Comparison of ENCODE assay signal across 1 cellular context in genomic region chr7:127609297-127609696, GRCh38.
TF ChIP-seq lines count a peak whose summit lies in the region.

No MANE protein-coding gene starts in this region.

TF ChIP-seq in HepG2, 621 proteins besides CTCF, POLR2A, EP300 and RAD21:
- TF ChIP-seq ZKSCAN8 (CRISPR knock-in tag; IDR thresholded peaks at IDR 0.05; ENCODE audit: borderline replicate concordance) (no peak), ZBTB20 (CRISPR knock-in tag; IDR thresholded peaks at IDR 0.05; ENCODE audit: borderline replicate concordance, low read depth) (no peak), ELF1 (CRISPR knock-in tag; IDR thresholded peaks at IDR 0.05) (peak; percentile 48; the same call in 1 of the 2 replicates)
- TF ChIP-seq, protein P1, sequence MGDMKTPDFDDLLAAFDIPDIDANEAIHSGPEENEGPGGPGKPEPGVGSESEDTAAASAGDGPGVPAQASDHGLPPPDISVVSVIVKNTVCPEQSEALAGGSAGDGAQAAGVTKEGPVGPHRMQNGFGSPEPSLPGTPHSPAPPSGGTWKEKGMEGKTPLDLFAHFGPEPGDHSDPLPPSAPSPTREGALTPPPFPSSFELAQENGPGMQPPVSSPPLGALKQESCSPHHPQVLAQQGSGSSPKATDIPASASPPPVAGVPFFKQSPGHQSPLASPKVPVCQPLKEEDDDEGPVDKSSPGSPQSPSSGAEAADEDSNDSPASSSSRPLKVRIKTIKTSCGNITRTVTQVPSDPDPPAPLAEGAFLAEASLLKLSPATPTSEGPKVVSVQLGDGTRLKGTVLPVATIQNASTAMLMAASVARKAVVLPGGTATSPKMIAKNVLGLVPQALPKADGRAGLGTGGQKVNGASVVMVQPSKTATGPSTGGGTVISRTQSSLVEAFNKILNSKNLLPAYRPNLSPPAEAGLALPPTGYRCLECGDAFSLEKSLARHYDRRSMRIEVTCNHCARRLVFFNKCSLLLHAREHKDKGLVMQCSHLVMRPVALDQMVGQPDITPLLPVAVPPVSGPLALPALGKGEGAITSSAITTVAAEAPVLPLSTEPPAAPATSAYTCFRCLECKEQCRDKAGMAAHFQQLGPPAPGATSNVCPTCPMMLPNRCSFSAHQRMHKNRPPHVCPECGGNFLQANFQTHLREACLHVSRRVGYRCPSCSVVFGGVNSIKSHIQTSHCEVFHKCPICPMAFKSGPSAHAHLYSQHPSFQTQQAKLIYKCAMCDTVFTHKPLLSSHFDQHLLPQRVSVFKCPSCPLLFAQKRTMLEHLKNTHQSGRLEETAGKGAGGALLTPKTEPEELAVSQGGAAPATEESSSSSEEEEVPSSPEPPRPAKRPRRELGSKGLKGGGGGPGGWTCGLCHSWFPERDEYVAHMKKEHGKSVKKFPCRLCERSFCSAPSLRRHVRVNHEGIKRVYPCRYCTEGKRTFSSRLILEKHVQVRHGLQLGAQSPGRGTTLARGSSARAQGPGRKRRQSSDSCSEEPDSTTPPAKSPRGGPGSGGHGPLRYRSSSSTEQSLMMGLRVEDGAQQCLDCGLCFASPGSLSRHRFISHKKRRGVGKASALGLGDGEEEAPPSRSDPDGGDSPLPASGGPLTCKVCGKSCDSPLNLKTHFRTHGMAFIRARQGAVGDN (CRISPR knock-in tag; IDR thresholded peaks at IDR 0.05), result peak; percentile 14; the same call in 1 of the 2 replicates
